ENCODE assay signal across 13 cellular contexts in genomic region chr3:171825222-171825828, GRCh38. TPM values are rescaled to one million over a fixed set of nuclear protein-coding genes. Genes with fewer than 3 reads are reported as not detected.
A peak's percentile ranks its signal among the peaks of the same experiment; 100 is the strongest.
DNase-seq lines count a peak whose midpoint lies in the region; ATAC-seq and TF ChIP-seq lines count a peak whose summit lies in the region.
"Had no signal": no experiment of that assay in that cellular context is flagged by ENCODE, and none has a peak within 500 bp of the region (broad histone marks: within the 10 kb centered on the region; RNA-seq: fewer than 3 reads in every experiment).

No MANE protein-coding gene starts in this region.

- H3K27me3 Mint-ChIP-seq in effector memory CD8-positive, alpha-beta T cell, result peaks cover 0 to 18% of the 10 kb centered on the region in 2 donors
- H3K27me3 Mint-ChIP-seq: activated B cell treated with CpG ODN at 0.5 μM for 24 hours had no signal

- TF ChIP-seq CTCF in choroid plexus epithelial cell (conservative IDR thresholded peaks at IDR 0.05; ENCODE audit: low read depth, low read length) (no peak), lower lobe of right lung (IDR thresholded peaks at IDR 0.05) (no peak)

- H3K4me1 Mint-ChIP-seq in effector memory CD8-positive, alpha-beta T cell (ENCODE audit: low read depth in 2 of 2), result peaks cover 0 to 25% of the 10 kb centered on the region in 2 donors
- H3K4me1 Mint-ChIP-seq: activated B cell treated with CpG ODN at 0.5 μM for 24 hours had no signal

- H3K9me3 Mint-ChIP-seq in effector memory CD8-positive, alpha-beta T cell, result no peaks in the 10 kb centered on the region
- H3K9me3 Mint-ChIP-seq: activated B cell treated with CpG ODN at 0.5 μM for 24 hours; natural killer cell treated with Interleukin-12 subunit alpha and Interleukin-12 subunit beta and Interleukin-15 and Interleukin-18, amount 100 ng/mL, for 72 hours had no signal

- peak; percentile 16 for DNase-seq in NOMO-1 treated with DMSO at 0.1 percent for 48 hours (lab: John Stamatoyannopoulos, UW; ENCODE audit: unreplicated experiment)
- no peak for DNase-seq in NOMO-1 treated with dmso at 0.1 percent for 144 hours (lab: John Stamatoyannopoulos, UW; ENCODE audit: unreplicated experiment)
- peak; percentile 86 for DNase-seq in choroid plexus epithelial cell (ENCODE audit: low read depth)
- DNase-seq in lower lobe of right lung, result no peak
- no peak for DNase-seq in T-helper 1 cell
- no peak for DNase-seq in effector memory CD8-positive, alpha-beta T cell
- no peak for DNase-seq in stimulated activated CD4-positive, alpha-beta T cell treated with anti-CD3 and anti-CD28 coated beads, Interleukin-15, amount 100 ng/mL, for 24 hours
- DNase-seq: activated B cell treated with CpG ODN at 0.5 μM for 24 hours; activated gamma-delta T cell treated with Interleukin-2 at 50 U/mL for 16 hours; NK-92 treated with Interleukin-12 subunit alpha and Interleukin-12 subunit beta, amount 100 ng/mL, for 24 hours had no signal

- H3K36me3 ChIP-seq in lower lobe of right lung, result no peaks in the 10 kb centered on the region

- no peak overlapping the region for H3K4me3 Mint-ChIP-seq in effector memory CD8-positive, alpha-beta T cell
- H3K4me3 Mint-ChIP-seq: activated B cell treated with CpG ODN at 0.5 μM for 24 hours; natural killer cell treated with Interleukin-12 subunit alpha and Interleukin-12 subunit beta and Interleukin-15 and Interleukin-18, amount 100 ng/mL, for 72 hours had no signal

- intact Hi-C loops in lower lobe of right lung (cut with DNase I), result no loop called here

- H3K4me3 ChIP-seq in choroid plexus epithelial cell (ENCODE audit: low read depth, low read length) (no peak overlapping the region), lower lobe of right lung (no peak overlapping the region)

- H3K27me3 ChIP-seq in lower lobe of right lung (ENCODE audit: low read depth), result no peaks in the 10 kb centered on the region

- H3K36me3 Mint-ChIP-seq in effector memory CD8-positive, alpha-beta T cell (ENCODE audit: insufficient read depth), result peaks cover 6% of the 10 kb centered on the region
- H3K36me3 Mint-ChIP-seq: natural killer cell treated with Interleukin-12 subunit alpha and Interleukin-12 subunit beta and Interleukin-15 and Interleukin-18, amount 100 ng/mL, for 72 hours had no signal

- H3K27ac ChIP-seq in lower lobe of right lung, result peak overlapping the region; percentile 26

- peaks cover 32% of the 10 kb centered on the region for H3K4me1 ChIP-seq in lower lobe of right lung

- H3K27ac Mint-ChIP-seq in effector memory CD8-positive, alpha-beta T cell, result no peak overlapping the region
- H3K27ac Mint-ChIP-seq: activated B cell treated with CpG ODN at 0.5 μM for 24 hours; natural killer cell treated with Interleukin-12 subunit alpha and Interleukin-12 subunit beta and Interleukin-15 and Interleukin-18, amount 100 ng/mL, for 72 hours had no signal

- ATAC-seq in lower lobe of right lung (peak; percentile 27 to 62), HG02884 (IDR thresholded peaks at IDR 0.05; ENCODE audit: unreplicated experiment) (no peak)
- no peak for ATAC-seq in effector memory CD8-positive, alpha-beta T cell (replicated peaks)
- ATAC-seq: natural killer cell treated with Interleukin-12 subunit alpha and Interleukin-12 subunit beta and Interleukin-15 and Interleukin-18, amount 100 ng/mL, for 72 hours had no signal

- no peaks in the 10 kb centered on the region for H3K9me3 ChIP-seq in lower lobe of right lung

RNA-seq across cellular contexts. Expression of gene PLD1, which starts 15.0 kb away (rescaled TPM):
- total RNA-seq in lower lobe of right lung, result 27.7 TPM
- total RNA-seq: activated B cell treated with CpG ODN at 0.5 μM for 24 hours had no signal

RNA-seq across cellular contexts. Expression of gene TMEM212, which starts 17.8 kb away (rescaled TPM):
- total RNA-seq in lower lobe of right lung, result 5.2 TPM
- total RNA-seq: activated B cell treated with CpG ODN at 0.5 μM for 24 hours; glomerular endothelial cell; natural killer cell treated with Interleukin-12 subunit alpha and Interleukin-12 subunit beta and Interleukin-15 and Interleukin-18, amount 100 ng/mL, for 72 hours had no signal

Comparison
In these comparisons a context has a peak if more than half of its experiments do, and no peak if none do; other contexts are left out.
1. DNase-seq: peak in NOMO-1 treated with DMSO at 0.1 percent for 48 hours (single experiment) and choroid plexus epithelial cell (single experiment); none in NOMO-1 treated with dmso at 0.1 percent for 144 hours (single experiment), lower lobe of right lung (single experiment), T-helper 1 cell (0 of 5), effector memory CD8-positive, alpha-beta T cell (0 of 3) and stimulated activated CD4-positive, alpha-beta T cell treated with anti-CD3 and anti-CD28 coated beads, Interleukin-15, amount 100 ng/mL, for 24 hours (single experiment).
2. ATAC-seq: peak in lower lobe of right lung (2 of 2); none in HG02884 (single experiment) and effector memory CD8-positive, alpha-beta T cell (single experiment).